8 cellular contexts compared by ENCODE assay signal in genomic region chr7:151409555-151410404, GRCh38. TPM values are rescaled to one million over a fixed set of nuclear protein-coding genes. Genes with fewer than 3 reads are reported as not detected.
A peak's percentile ranks its signal among the peaks of the same experiment; 100 is the strongest.
DNase-seq lines count a peak whose midpoint lies in the region; ATAC-seq, FAIRE-seq and TF ChIP-seq lines count a peak whose summit lies in the region.

Gene WDR86, minus strand, starts transcription at chr7:151410038. Its CDS starts 449 bp downstream, at chr7:151409589.

- H3K4me3 ChIP-seq in WERI-Rb-1 (ENCODE audit: low read depth, low read length) (peak within 1 kb of the TSS; percentile 89), prostate gland (peak within 1 kb of the TSS; percentile 29 to 40), MG63 (no peak within 1 kb of the TSS)

- H3K9me3 ChIP-seq in WERI-Rb-1 (ENCODE audit: severe bottlenecking), result no peaks in the 10 kb centered on the region
- no peaks in the 10 kb centered on the region for H3K9me3 ChIP-seq in prostate gland
- no peaks in the 10 kb centered on the region for H3K9me3 ChIP-seq in MG63

- intact Hi-C loops in prostate gland (cut with DNase I), result no loop called here

- TF ChIP-seq CTCF in WERI-Rb-1 (IDR thresholded peaks at IDR 0.05; ENCODE audit: low read depth, low read length) (no peak), prostate gland (IDR thresholded peaks at IDR 0.05) (no peak)

- ATAC-seq in GM19023 (IDR thresholded peaks at IDR 0.05; ENCODE audit: unreplicated experiment), result no peak
- ATAC-seq in HG03439 (IDR thresholded peaks at IDR 0.05; ENCODE audit: unreplicated experiment), result no peak
- ATAC-seq in GM18867 (IDR thresholded peaks at IDR 0.05; ENCODE audit: unreplicated experiment), result no peak

- FAIRE-seq in frontal cortex (lab: Jason Lieb, UNC), result no peak

- no peaks in the 10 kb centered on the region for H3K36me3 ChIP-seq in WERI-Rb-1
- no peaks in the 10 kb centered on the region for H3K36me3 ChIP-seq in prostate gland
- H3K36me3 ChIP-seq in MG63, result no peaks in the 10 kb centered on the region

- H3K4me1 ChIP-seq in prostate gland (replicated peaks), result peaks cover 8% of the 10 kb centered on the region

- 2% methylated on average over 75 of the region's 90 CpGs for WGBS in prostate gland

- in situ Hi-C loops in G401 (cut with HindIII; ENCODE audit: low sequenced_read_pairs), result no loop called here

- H3K27ac ChIP-seq in WERI-Rb-1 (no peak within 1 kb of the TSS; the same call in 1 of the 2 replicates), prostate gland (peak within 1 kb of the TSS in 1 of 2 donors; percentile 36)

- TF ChIP-seq POLR2A in prostate gland (IDR thresholded peaks at IDR 0.05), result no peak

- H3K27me3 ChIP-seq in WERI-Rb-1 (ENCODE audit: insufficient read depth, low read depth, severe bottlenecking), result peaks cover 12% of the 10 kb centered on the region
- H3K27me3 ChIP-seq in prostate gland (replicated peaks; ENCODE audit: insufficient read depth), result peaks cover 13% of the 10 kb centered on the region
- no peaks in the 10 kb centered on the region for H3K27me3 ChIP-seq in MG63

- DNase-seq in G401 (ENCODE audit: low spot score), result no peak
- DNase-seq in WERI-Rb-1, result peak; percentile 33
- DNase-seq in frontal cortex (ENCODE audit: low spot score in 2 of 2), result no peak
- DNase-seq in prostate gland (ENCODE audit: low spot score), result no peak
- DNase-seq in MG63, result no peak

RNA-seq across cellular contexts. Expression of gene WDR86, which starts in this region (rescaled TPM):
- 10.2 and 13.7 TPM in 2 replicates for total RNA-seq in G401 (2014; rRNA removed; shearing (Covaris generic))
- 49.7 TPM for total RNA-seq in frontal cortex
- total RNA-seq in prostate gland, result 10 to 100 TPM in 1 of 2 donors, 1 to 10 TPM in 1; 3.6 to 12.8 TPM
- not detected in 2 replicates for total RNA-seq in MG63 (2014; rRNA removed; shearing (Covaris generic); ENCODE audit: low replicate concordance)
